ENCODE assay signal across 20 cellular contexts in the genomic region with DNA sequence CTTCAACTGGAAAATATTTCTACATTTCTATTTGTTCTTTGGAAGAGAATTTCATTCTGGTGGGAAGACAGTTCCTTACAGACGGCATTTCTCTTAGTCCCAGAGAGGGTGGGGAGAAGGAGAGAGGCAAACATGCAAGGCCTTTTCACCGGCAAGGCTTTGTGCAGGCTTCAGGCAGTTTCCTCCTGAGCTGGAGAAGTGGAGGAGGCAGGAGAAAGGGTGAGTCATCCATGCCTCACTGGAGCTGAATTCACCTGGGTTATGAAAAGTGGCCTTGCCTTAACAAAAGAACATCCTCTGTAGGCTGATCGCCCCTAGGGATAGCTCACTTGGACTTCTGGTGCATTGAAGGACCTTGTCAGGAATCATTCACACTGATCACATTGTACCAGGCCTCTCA.
DNase-seq lines count a peak whose midpoint lies in the region; ATAC-seq and TF ChIP-seq lines count a peak whose summit lies in the region.
"Had no signal": no experiment of that assay in that cellular context is flagged by ENCODE, and none has a peak within 500 bp of the region (broad histone marks: within the 10 kb centered on the region; RNA-seq: fewer than 3 reads in every experiment).

No MANE protein-coding gene starts in this region.

- no peak overlapping the region for H3K56ac ChIP-seq in mesendoderm (ENCODE audit: low read length)

- no peak overlapping the region for H4K8ac ChIP-seq in mesendoderm (ENCODE audit: low read depth, low read length)

- H3K79me1 ChIP-seq in mesendoderm (ENCODE audit: low read length) = no peaks in the 10 kb centered on the region

- H3K9me3 Mint-ChIP-seq in MCF 10A (ENCODE audit: unreplicated experiment) (no peaks in the 10 kb centered on the region), chondrocyte (ENCODE audit: low read depth) (no peaks in the 10 kb centered on the region)

- TF ChIP-seq POLR2A in breast epithelium (IDR thresholded peaks at IDR 0.05) = no peak

- POLR2A ChIA-PET in MCF 10A (lab: Yijun Ruan, JAX) = interaction anchor here (0.6 to 1.6 kb wide), 2 partner anchors 10 to 37 kb away, joined by 3 read pairs; no protein-coding TSS in a partner anchor

- no peak for TF ChIP-seq CTCF in MCF 10A (IDR thresholded peaks at IDR 0.05; ENCODE audit: unreplicated experiment)
- no peak for TF ChIP-seq CTCF in breast epithelium (IDR thresholded peaks at IDR 0.05)
- no peak for TF ChIP-seq CTCF in chondrocyte (IDR thresholded peaks at IDR 0.05)

- BruUV-seq in MCF 10A (replicated peaks; lab: Mats Ljungman, UMichigan) = no TSS peak

- in situ Hi-C loops in ACHN (cut with HindIII; ENCODE audit: low pct_ligation_motif_present, low pct_unique_long_range_greater_than_20kb, low sequenced_read_pairs) = no loop called here

- no peak overlapping the region for H3K9ac ChIP-seq in mesendoderm (ENCODE audit: low read length)
- H3K9ac ChIP-seq: BLaER1 treated with 17β-estradiol and CSF1 and Interleukin-3, amounts not matched to agents 10 nM and 100 nM; GM23248 had no signal

- H3K4me3 Mint-ChIP-seq in MCF 10A (ENCODE audit: unreplicated experiment) (no peak overlapping the region), chondrocyte (ENCODE audit: unreplicated experiment) (no peak overlapping the region)

- H2BK5ac ChIP-seq in mesendoderm (ENCODE audit: low read length) = no peak overlapping the region

- H3K4me2 ChIP-seq in mesendoderm (ENCODE audit: low read length) = no peak overlapping the region
- H3K4me2 ChIP-seq: BLaER1 treated with 17β-estradiol and CSF1 and Interleukin-3, amounts not matched to agents 10 nM and 100 nM had no signal

- ATAC-seq in HG03025 (IDR thresholded peaks at IDR 0.05; ENCODE audit: low FRiP score, unreplicated experiment) (no peak), GM19351 (IDR thresholded peaks at IDR 0.05; ENCODE audit: unreplicated experiment) (no peak), GM21825 (IDR thresholded peaks at IDR 0.05; ENCODE audit: unreplicated experiment) (no peak)
- ATAC-seq: PC-3 had no signal

- DNase-seq in MCF 10A (ENCODE audit: unreplicated experiment) (peak; percentile 50), breast epithelium (ENCODE audit: low spot score in 2 of 2) (no peak), chondrocyte (ENCODE audit: low spot score) (no peak), mesendoderm (peak; percentile 19), ACHN (no peak)
- DNase-seq: 8988T, DMS79, GDM1, GM23248, KG1, NCI-H1105, NCI-H1694 treated with DMSO at 0.1 percent for 48 hours, NCI-H2227 treated with DMSO at 0.1 percent for 48 hours, NCI-H526 treated with DMSO at 0.1 percent for 48 hours, PC-3 had no signal

- H3K27ac ChIP-seq in breast epithelium = no peak overlapping the region
- H3K27ac ChIP-seq in mesendoderm (ENCODE audit: low read depth, low read length) = no peak overlapping the region
- H3K27ac ChIP-seq: BLaER1 treated with 17β-estradiol and CSF1 and Interleukin-3, amounts not matched to agents 10 nM and 100 nM; GM23248; SJSA1 had no signal

- no peaks in the 10 kb centered on the region for H3K79me2 ChIP-seq in mesendoderm (ENCODE audit: control insufficient read depth, insufficient read depth, low read length)

- no peak overlapping the region for H3K4ac ChIP-seq in mesendoderm (ENCODE audit: low read depth, low read length)

- H3K4me1 Mint-ChIP-seq in MCF 10A (ENCODE audit: insufficient read depth, unreplicated experiment) (peaks cover 9% of the 10 kb centered on the region), chondrocyte (ENCODE audit: low read depth) (peaks cover 43% of the 10 kb centered on the region)

- H3K27me3 ChIP-seq in breast epithelium (no peaks in the 10 kb centered on the region), mesendoderm (ENCODE audit: insufficient read depth, low read length, poor library complexity) (no peaks in the 10 kb centered on the region)
- H3K27me3 ChIP-seq: BLaER1 treated with 17β-estradiol and CSF1 and Interleukin-3, amounts not matched to agents 10 nM and 100 nM; SJSA1 had no signal

- H3K36me3 Mint-ChIP-seq in MCF 10A (ENCODE audit: insufficient read depth, unreplicated experiment) (no peaks in the 10 kb centered on the region), chondrocyte (ENCODE audit: low read depth) (no peaks in the 10 kb centered on the region)

- CTCF ChIA-PET in MCF 10A (lab: Yijun Ruan, JAX) = interaction anchor here (0.6 kb wide), 1 partner anchor 1168 kb away, joined by 4 read pairs; no protein-coding TSS in a partner anchor

- no peaks in the 10 kb centered on the region for H3K9me3 ChIP-seq in breast epithelium
- H3K9me3 ChIP-seq: BLaER1 treated with 17β-estradiol and CSF1 and Interleukin-3, amounts not matched to agents 10 nM and 100 nM had no signal

- no peaks in the 10 kb centered on the region for H3K4me1 ChIP-seq in breast epithelium
- H3K4me1 ChIP-seq in mesendoderm (ENCODE audit: control insufficient read depth, low read depth, low read length) = no peaks in the 10 kb centered on the region
- H3K4me1 ChIP-seq: BLaER1 treated with 17β-estradiol and CSF1 and Interleukin-3, amounts not matched to agents 10 nM and 100 nM; SJSA1 had no signal

- no peaks in the 10 kb centered on the region for H3K36me3 ChIP-seq in breast epithelium
- no peaks in the 10 kb centered on the region for H3K36me3 ChIP-seq in mesendoderm (ENCODE audit: control insufficient read depth, insufficient read depth, low read length)
- H3K36me3 ChIP-seq: BLaER1 treated with 17β-estradiol and CSF1 and Interleukin-3, amounts not matched to agents 10 nM and 100 nM; SJSA1 had no signal

- H3K27ac Mint-ChIP-seq in MCF 10A (ENCODE audit: low read depth, unreplicated experiment) (no peak overlapping the region), chondrocyte (ENCODE audit: unreplicated experiment) (peak overlapping the region; percentile 87)

- H3K27me3 Mint-ChIP-seq in MCF 10A (ENCODE audit: insufficient read depth, unreplicated experiment) = no peaks in the 10 kb centered on the region
- H3K27me3 Mint-ChIP-seq in chondrocyte (ENCODE audit: low read depth) = no peaks in the 10 kb centered on the region

- no peak overlapping the region for H2BK15ac ChIP-seq in mesendoderm (replicated peaks; ENCODE audit: low read depth)

- no peak overlapping the region for H3K23ac ChIP-seq in mesendoderm (ENCODE audit: low read length)

- no CpG with 5 or more reads among the region's 3 CpGs for WGBS in mesendoderm (ENCODE audit: extremely low coverage, insufficient coverage, low lambda C conversion rate)

- no peak overlapping the region for H2BK120ac ChIP-seq in mesendoderm (ENCODE audit: low read depth, low read length)

- no peak overlapping the region for H3K4me3 ChIP-seq in breast epithelium
- no peak overlapping the region for H3K4me3 ChIP-seq in mesendoderm (ENCODE audit: low read length)
- H3K4me3 ChIP-seq: BLaER1 treated with 17β-estradiol and CSF1 and Interleukin-3, amounts not matched to agents 10 nM and 100 nM; GM23248; SJSA1 had no signal

- no peak overlapping the region for H3K18ac ChIP-seq in mesendoderm (ENCODE audit: low read length)

- no peak overlapping the region for H2AK5ac ChIP-seq in mesendoderm (ENCODE audit: low read length)

- H4K5ac ChIP-seq in mesendoderm (ENCODE audit: low read length) = no peak overlapping the region

- intact Hi-C loops in MCF 10A (cut with micrococcal nuclease) (no loop called here), breast epithelium (cut with DNase I; ENCODE audit: low total_unique reads) (no loop called here)

Comparison
In these comparisons a context has a peak if more than half of its experiments do, and no peak if none do; other contexts are left out.
1. DNase-seq: peak in MCF 10A (single experiment) and mesendoderm (single experiment); none in breast epithelium (0 of 2), chondrocyte (single experiment) and ACHN (single experiment).